11 cellular contexts compared by ENCODE assay signal in genomic region chr4:83618991-83619390, GRCh38.
DNase-seq lines count a peak whose midpoint lies in the region; ATAC-seq and FAIRE-seq lines count a peak whose summit lies in the region.
"Had no signal": no experiment of that assay in that cellular context is flagged by ENCODE, and none has a peak within 500 bp of the region (broad histone marks: within the 10 kb centered on the region; RNA-seq: fewer than 3 reads in every experiment).

No MANE protein-coding gene starts in this region.

- intact Hi-C loops in left colon (cut with DNase I, micrococcal nuclease): no loop called here

- FAIRE-seq in urothelium cell line (lab: Jason Lieb, UNC): peak; percentile 9
- FAIRE-seq: GM18507 had no signal

- peak; percentile 38 for DNase-seq in SIG-M5 treated with dmso at 0.1 percent for 504 hours (lab: John Stamatoyannopoulos, UW; ENCODE audit: unreplicated experiment)
- DNase-seq in SIG-M5 (lab: John Stamatoyannopoulos, UW): no peak
- DNase-seq in astrocyte of the hippocampus (ENCODE audit: low read depth, low spot score): peak; percentile 51
- DNase-seq in left colon: peak; percentile 19 to 43
- DNase-seq in urothelium cell line (ENCODE audit: low spot score): peak; percentile 62
- DNase-seq in NCI-H1105 (lab: John Stamatoyannopoulos, UW): no peak
- DNase-seq in stimulated activated CD4-positive, alpha-beta T cell treated with anti-CD3 and anti-CD28 coated beads, Interleukin-2, amount 100 ng/mL, for 48 hours: no peak
- no peak for DNase-seq in cerebellar cortex (ENCODE audit: low spot score)
- DNase-seq: dorsolateral prefrontal cortex, NCI-H2227 treated with DMSO at 0.1 percent for 48 hours had no signal

- peak; percentile 92 for ATAC-seq in left colon

Comparison
In these comparisons a context has a peak if more than half of its experiments do, and no peak if none do; other contexts are left out.
1. DNase-seq: peak in SIG-M5 treated with dmso at 0.1 percent for 504 hours (single experiment), astrocyte of the hippocampus (single experiment), left colon (2 of 2) and urothelium cell line (single experiment); none in SIG-M5 (single experiment), NCI-H1105 (single experiment), stimulated activated CD4-positive, alpha-beta T cell treated with anti-CD3 and anti-CD28 coated beads, Interleukin-2, amount 100 ng/mL, for 48 hours (0 of 2) and cerebellar cortex (single experiment).